12 cellular contexts compared by ENCODE assay signal in genomic region chr1:226995966-226996332, GRCh38. TPM values are rescaled to one million over a fixed set of nuclear protein-coding genes. Genes with fewer than 3 reads are reported as not detected.
DNase-seq lines count a peak whose midpoint lies in the region; ATAC-seq and TF ChIP-seq lines count a peak whose summit lies in the region.
"Had no signal": no experiment of that assay in that cellular context is flagged by ENCODE, and none has a peak within 500 bp of the region (broad histone marks: within the 10 kb centered on the region; RNA-seq: fewer than 3 reads in every experiment).

No MANE protein-coding gene starts in this region.

- no peaks in the 10 kb centered on the region for H3K27me3 ChIP-seq in right lobe of liver
- H3K27me3 ChIP-seq in left lung = no peaks in the 10 kb centered on the region
- H3K27me3 ChIP-seq: testis had no signal

- H3K36me3 ChIP-seq in right lobe of liver (peaks cover 0 to 3% (median 0%) of the 10 kb centered on the region in 4 donors), left lung (peaks cover 0 to 18% of the 10 kb centered on the region in 2 donors)

- H3K9me3 Mint-ChIP-seq in activated CD8-positive, alpha-beta T cell treated with anti-CD3 and anti-CD28 coated beads, Interleukin-2, amount 10 ng/mL, durations not matched to agents 7 days and 5 days (ENCODE audit: insufficient read depth) = no peaks in the 10 kb centered on the region

- H3K4me1 ChIP-seq in right lobe of liver (peaks cover 0 to 1% (median 0%) of the 10 kb centered on the region in 4 donors), left lung (no peaks in the 10 kb centered on the region)

- H3K4me3 Mint-ChIP-seq in activated CD8-positive, alpha-beta T cell treated with anti-CD3 and anti-CD28 coated beads, Interleukin-2, amount 10 ng/mL, durations not matched to agents 7 days and 5 days = no peak overlapping the region

- H3K27ac Mint-ChIP-seq in activated CD8-positive, alpha-beta T cell treated with anti-CD3 and anti-CD28 coated beads, Interleukin-2, amount 10 ng/mL, durations not matched to agents 7 days and 5 days = no peak overlapping the region

- CTCF ChIA-PET in activated CD8-positive, alpha-beta T cell treated with anti-CD3 and anti-CD28 coated beads, Interleukin-2, amount 10 ng/mL, durations not matched to agents 7 days and 5 days (lab: Charles Lee) = no interaction called here

- intact Hi-C loops in right lobe of liver (cut with DNase I) = no loop called here
- intact Hi-C loops in left lung (cut with DNase I) = no loop called here

- TF ChIP-seq CTCF in right lobe of liver (IDR thresholded peaks at IDR 0.05) (no peak), left lung (IDR thresholded peaks at IDR 0.05) (no peak)

- H3K4me1 Mint-ChIP-seq in activated CD8-positive, alpha-beta T cell treated with anti-CD3 and anti-CD28 coated beads, Interleukin-2, amount 10 ng/mL, durations not matched to agents 7 days and 5 days (ENCODE audit: low read depth) = no peaks in the 10 kb centered on the region

- no peaks in the 10 kb centered on the region for H3K36me3 Mint-ChIP-seq in activated CD8-positive, alpha-beta T cell treated with anti-CD3 and anti-CD28 coated beads, Interleukin-2, amount 10 ng/mL, durations not matched to agents 7 days and 5 days (ENCODE audit: low read depth)

- no peaks in the 10 kb centered on the region for H3K9me3 ChIP-seq in right lobe of liver
- no peaks in the 10 kb centered on the region for H3K9me3 ChIP-seq in left lung
- H3K9me3 ChIP-seq: testis had no signal

- POLR2A ChIA-PET in activated CD8-positive, alpha-beta T cell treated with anti-CD3 and anti-CD28 coated beads, Interleukin-2, amount 10 ng/mL, durations not matched to agents 7 days and 5 days (lab: Charles Lee) = no interaction called here

- H3K27ac ChIP-seq in right lobe of liver (no peak overlapping the region), left lung (no peak overlapping the region)
- H3K27ac ChIP-seq: C4-2B, testis had no signal

- WGBS in right lobe of liver (ENCODE audit: insufficient coverage, low coverage, low lambda C conversion rate, missing lambda C conversion rate) = 92% methylated on average over 5 of the region's 5 CpGs

- ATAC-seq in GM18505 (IDR thresholded peaks at IDR 0.05; ENCODE audit: unreplicated experiment) = peak; percentile 63
- ATAC-seq in GM19468 (IDR thresholded peaks at IDR 0.05; ENCODE audit: extremely low read depth, unreplicated experiment) = peak; percentile 10
- peak; percentile 48 for ATAC-seq in HG02870 (IDR thresholded peaks at IDR 0.05; ENCODE audit: unreplicated experiment)
- ATAC-seq in HG03521 (IDR thresholded peaks at IDR 0.05; ENCODE audit: unreplicated experiment) = peak; percentile 48
- no peak for ATAC-seq in activated CD8-positive, alpha-beta T cell treated with anti-CD3 and anti-CD28 coated beads, Interleukin-2, amount 10 ng/mL, durations not matched to agents 7 days and 5 days
- no peak for ATAC-seq in right lobe of liver
- no peak for ATAC-seq in left lung

- H3K27me3 Mint-ChIP-seq in activated CD8-positive, alpha-beta T cell treated with anti-CD3 and anti-CD28 coated beads, Interleukin-2, amount 10 ng/mL, durations not matched to agents 7 days and 5 days (ENCODE audit: low read depth) = peaks cover 8% of the 10 kb centered on the region

- H3K4me3 ChIP-seq in right lobe of liver (no peak overlapping the region), left lung (no peak overlapping the region)
- H3K4me3 ChIP-seq: testis had no signal

- TF ChIP-seq POLR2A in GM18505 (IDR thresholded peaks at IDR 0.05; ENCODE audit: borderline replicate concordance, extremely low read depth, insufficient read depth, insufficient read length) = no peak
- TF ChIP-seq POLR2A in right lobe of liver (IDR thresholded peaks at IDR 0.05) = no peak

- no peak for DNase-seq in activated CD8-positive, alpha-beta T cell treated with anti-CD3 and anti-CD28 coated beads, Interleukin-2, amount 10 ng/mL, durations not matched to agents 7 days and 5 days
- DNase-seq in right lobe of liver (no peak), left lung (no peak)
- DNase-seq in activated effector memory CD4-positive, alpha-beta T cell treated with Interleukin-2 at 50 U/mL for 16 hours = no peak
- DNase-seq: NCI-H1105 treated with DMSO at 0.1 percent for 48 hours; stimulated activated CD4-positive, alpha-beta T cell treated with anti-CD3 and anti-CD28 coated beads, Interleukin-4, amount 100 ng/mL, for 4 hours; testis had no signal

RNA-seq across cellular contexts. Expression of gene COQ8A, which starts 55.9 kb away (rescaled TPM):
- total RNA-seq in activated CD8-positive, alpha-beta T cell treated with anti-CD3 and anti-CD28 coated beads, Interleukin-2, amount 10 ng/mL, durations not matched to agents 7 days and 5 days = 10 to 100 TPM; 12.1 to 16.4 TPM
- total RNA-seq in right lobe of liver (10 to 100 TPM; 51.6 to 78.1 (median 69.6) TPM), left lung (10 to 100 TPM; 14.5 to 20.3 TPM)

Comparison
In these comparisons a context has a peak if more than half of its experiments do, and no peak if none do; other contexts are left out.
1. ATAC-seq: peak in GM18505 (single experiment), GM19468 (single experiment), HG02870 (single experiment) and HG03521 (single experiment); none in activated CD8-positive, alpha-beta T cell treated with anti-CD3 and anti-CD28 coated beads, Interleukin-2, amount 10 ng/mL, durations not matched to agents 7 days and 5 days (single experiment), right lobe of liver (0 of 4) and left lung (single experiment).